ENCODE assay signal across 7 cellular contexts in genomic region chr4:89836031-89836777, GRCh38. TPM values are rescaled to one million over a fixed set of nuclear protein-coding genes. Genes with fewer than 3 reads are reported as not detected.
DNase-seq lines count a peak whose midpoint lies in the region; ATAC-seq and TF ChIP-seq lines count a peak whose summit lies in the region.

No MANE protein-coding gene starts in this region.

- peak overlapping the region; percentile 38; the same call in 1 of the 2 replicates for H3K4me3 ChIP-seq in HFF-Myc (replicated peaks; ENCODE audit: low read depth, low read length)

- DNase-seq in HFF-Myc (ENCODE audit: extremely low read depth, low read depth) (no peak), activated B cell treated with CpG ODN at 0.5 μM for 24 hours (no peak), glutamatergic neuron (peak; percentile 24), posterior cingulate gyrus (peak; percentile 18 to 91 (median 54)), putamen (ENCODE audit: low spot score) (no peak)

- H3K36me3 Mint-ChIP-seq in activated B cell treated with CpG ODN at 0.5 μM for 24 hours (ENCODE audit: low read depth), result no peaks in the 10 kb centered on the region
- no peaks in the 10 kb centered on the region for H3K36me3 Mint-ChIP-seq in glutamatergic neuron (ENCODE audit: unreplicated experiment)

- no peak overlapping the region for H3K27ac Mint-ChIP-seq in activated B cell treated with CpG ODN at 0.5 μM for 24 hours
- H3K27ac Mint-ChIP-seq in glutamatergic neuron (ENCODE audit: unreplicated experiment), result no peak overlapping the region

- ATAC-seq in activated B cell treated with CpG ODN at 0.5 μM for 24 hours (ENCODE audit: low read depth) (no peak), HG03342 (IDR thresholded peaks at IDR 0.05; ENCODE audit: unreplicated experiment) (no peak), GM21360 (IDR thresholded peaks at IDR 0.05; ENCODE audit: unreplicated experiment) (no peak)

- CTCF ChIA-PET in activated B cell treated with CpG ODN at 0.5 μM for 24 hours (lab: Charles Lee), result no interaction called here

- H3K4me1 Mint-ChIP-seq in activated B cell treated with CpG ODN at 0.5 μM for 24 hours (peaks cover 21% of the 10 kb centered on the region), glutamatergic neuron (ENCODE audit: low read depth, unreplicated experiment) (no peaks in the 10 kb centered on the region)

- H3K27me3 Mint-ChIP-seq in activated B cell treated with CpG ODN at 0.5 μM for 24 hours (peaks cover 25% of the 10 kb centered on the region), glutamatergic neuron (ENCODE audit: unreplicated experiment) (peaks cover 4% of the 10 kb centered on the region)

- intact Hi-C loops in activated B cell treated with CpG ODN at 0.5 μM for 24 hours (cut with micrococcal nuclease), result loop anchor here (5.0 kb wide), 1 partner anchor 61 kb away; no protein-coding TSS in a partner anchor
- intact Hi-C loops in posterior cingulate gyrus (cut with DNase I), result loop anchor here (5.0 to 10.0 kb wide), 2 partner anchors 61 to 131 kb away; no protein-coding TSS in a partner anchor

- H3K9me3 Mint-ChIP-seq in activated B cell treated with CpG ODN at 0.5 μM for 24 hours (no peaks in the 10 kb centered on the region), glutamatergic neuron (ENCODE audit: unreplicated experiment) (no peaks in the 10 kb centered on the region)

- H3K4me3 Mint-ChIP-seq in activated B cell treated with CpG ODN at 0.5 μM for 24 hours (peak overlapping the region; percentile 47), glutamatergic neuron (ENCODE audit: unreplicated experiment) (peak overlapping the region; percentile 96)

- POLR2A ChIA-PET in activated B cell treated with CpG ODN at 0.5 μM for 24 hours (lab: Charles Lee), result no interaction called here

- no peak for TF ChIP-seq CTCF in HFF-Myc (IDR thresholded peaks at IDR 0.05; ENCODE audit: low read depth, low read length, missing control alignments)
- no peak for TF ChIP-seq CTCF in activated B cell treated with CpG ODN at 0.5 μM for 24 hours (IDR thresholded peaks at IDR 0.05)
- TF ChIP-seq CTCF in glutamatergic neuron (IDR thresholded peaks at IDR 0.05; ENCODE audit: partially characterized antibody, unreplicated experiment), result no peak

RNA-seq across cellular contexts. Expression of gene SNCA, which starts 0.8 kb away (rescaled TPM):
- total RNA-seq in activated B cell treated with CpG ODN at 0.5 μM for 24 hours, result 1.7 and 2.2 TPM in 2 replicates
- 15.2 TPM for total RNA-seq in glutamatergic neuron (ENCODE audit: unreplicated experiment)

RNA-seq across cellular contexts. Expression of gene MMRN1, which starts 58.5 kb away (rescaled TPM):
- 0.05 and 0.16 TPM in 2 replicates for total RNA-seq in activated B cell treated with CpG ODN at 0.5 μM for 24 hours
- not detected for total RNA-seq in glutamatergic neuron (ENCODE audit: unreplicated experiment)

Comparison
In these comparisons a context has a peak if more than half of its experiments do, and no peak if none do; other contexts are left out.
1. DNase-seq: peak in glutamatergic neuron (single experiment) and posterior cingulate gyrus (10 of 10); none in HFF-Myc (single experiment), activated B cell treated with CpG ODN at 0.5 μM for 24 hours (single experiment) and putamen (single experiment).